ENCODE assay signal across 1 cellular context in the genomic region with DNA sequence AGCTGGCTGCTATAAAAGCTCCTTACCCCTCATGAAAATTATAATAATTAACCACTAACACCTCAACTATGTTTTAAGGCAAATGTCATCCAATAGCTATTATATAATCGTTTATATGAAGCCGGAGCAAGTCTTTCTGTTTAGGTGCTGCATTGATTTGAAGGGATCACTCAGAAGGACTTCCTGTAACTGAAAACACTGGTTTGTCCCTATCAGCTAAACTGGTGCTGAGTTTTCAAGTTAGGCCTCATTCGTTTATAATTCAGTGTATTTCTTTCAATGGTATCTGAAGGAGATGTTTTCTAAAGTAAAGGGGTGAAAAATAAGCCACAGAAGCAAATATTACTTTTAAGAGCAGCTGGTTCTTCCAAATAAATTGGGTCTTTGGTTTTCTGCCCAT.
TF ChIP-seq lines count a peak whose summit lies in the region.

No MANE protein-coding gene starts in this region.

TF ChIP-seq in GM12878, 131 proteins besides CTCF, POLR2A, EP300 and RAD21:
- no peak for TF ChIP-seq HDAC2 (IDR thresholded peaks at IDR 0.05)
- no peak for TF ChIP-seq MTA2 (IDR thresholded peaks at IDR 0.05; ENCODE audit: low read depth)
- TF ChIP-seq HCFC1 (IDR thresholded peaks at IDR 0.05; ENCODE audit: low read length), result no peak
- TF ChIP-seq PAX8 (IDR thresholded peaks at IDR 0.05), result no peak
- no peak for TF ChIP-seq PAX5 (IDR thresholded peaks at IDR 0.05; ENCODE audit: borderline replicate concordance, low read depth, low read length)
- no peak for TF ChIP-seq ETV6 (conservative IDR thresholded peaks at IDR 0.05 in 1 of 2, IDR thresholded peaks at IDR 0.05 in 1 of 2; ENCODE audit: borderline replicate concordance in 1 of 2, low read depth in 1 of 2)
- no peak for TF ChIP-seq SMC3 (IDR thresholded peaks at IDR 0.05; ENCODE audit: borderline replicate concordance, low read length)
- no peak for TF ChIP-seq CHD4 (IDR thresholded peaks at IDR 0.05)
- no peak for TF ChIP-seq MEF2A (IDR thresholded peaks at IDR 0.05; ENCODE audit: insufficient read depth, low read depth, low read length)
- no peak for TF ChIP-seq CEBPB (IDR thresholded peaks at IDR 0.05; ENCODE audit: borderline replicate concordance in 1 of 2, low read depth in 2 of 2, low read length in 2 of 2)
- TF ChIP-seq RCOR1 (conservative IDR thresholded peaks at IDR 0.05; ENCODE audit: low read depth, low read length), result no peak
- TF ChIP-seq TCF3 (IDR thresholded peaks at IDR 0.05; ENCODE audit: borderline replicate concordance, insufficient read depth, low read depth, low read length), result no peak
